ENCODE assay signal across 1 cellular context in genomic region chr3:46455231-46456115, GRCh38.
TF ChIP-seq lines count a peak whose summit lies in the region.

No MANE protein-coding gene starts in this region.

TF ChIP-seq in GM23338, 12 proteins besides CTCF, POLR2A, EP300 and RAD21 (continued from another document):
- TF ChIP-seq, protein P1, sequence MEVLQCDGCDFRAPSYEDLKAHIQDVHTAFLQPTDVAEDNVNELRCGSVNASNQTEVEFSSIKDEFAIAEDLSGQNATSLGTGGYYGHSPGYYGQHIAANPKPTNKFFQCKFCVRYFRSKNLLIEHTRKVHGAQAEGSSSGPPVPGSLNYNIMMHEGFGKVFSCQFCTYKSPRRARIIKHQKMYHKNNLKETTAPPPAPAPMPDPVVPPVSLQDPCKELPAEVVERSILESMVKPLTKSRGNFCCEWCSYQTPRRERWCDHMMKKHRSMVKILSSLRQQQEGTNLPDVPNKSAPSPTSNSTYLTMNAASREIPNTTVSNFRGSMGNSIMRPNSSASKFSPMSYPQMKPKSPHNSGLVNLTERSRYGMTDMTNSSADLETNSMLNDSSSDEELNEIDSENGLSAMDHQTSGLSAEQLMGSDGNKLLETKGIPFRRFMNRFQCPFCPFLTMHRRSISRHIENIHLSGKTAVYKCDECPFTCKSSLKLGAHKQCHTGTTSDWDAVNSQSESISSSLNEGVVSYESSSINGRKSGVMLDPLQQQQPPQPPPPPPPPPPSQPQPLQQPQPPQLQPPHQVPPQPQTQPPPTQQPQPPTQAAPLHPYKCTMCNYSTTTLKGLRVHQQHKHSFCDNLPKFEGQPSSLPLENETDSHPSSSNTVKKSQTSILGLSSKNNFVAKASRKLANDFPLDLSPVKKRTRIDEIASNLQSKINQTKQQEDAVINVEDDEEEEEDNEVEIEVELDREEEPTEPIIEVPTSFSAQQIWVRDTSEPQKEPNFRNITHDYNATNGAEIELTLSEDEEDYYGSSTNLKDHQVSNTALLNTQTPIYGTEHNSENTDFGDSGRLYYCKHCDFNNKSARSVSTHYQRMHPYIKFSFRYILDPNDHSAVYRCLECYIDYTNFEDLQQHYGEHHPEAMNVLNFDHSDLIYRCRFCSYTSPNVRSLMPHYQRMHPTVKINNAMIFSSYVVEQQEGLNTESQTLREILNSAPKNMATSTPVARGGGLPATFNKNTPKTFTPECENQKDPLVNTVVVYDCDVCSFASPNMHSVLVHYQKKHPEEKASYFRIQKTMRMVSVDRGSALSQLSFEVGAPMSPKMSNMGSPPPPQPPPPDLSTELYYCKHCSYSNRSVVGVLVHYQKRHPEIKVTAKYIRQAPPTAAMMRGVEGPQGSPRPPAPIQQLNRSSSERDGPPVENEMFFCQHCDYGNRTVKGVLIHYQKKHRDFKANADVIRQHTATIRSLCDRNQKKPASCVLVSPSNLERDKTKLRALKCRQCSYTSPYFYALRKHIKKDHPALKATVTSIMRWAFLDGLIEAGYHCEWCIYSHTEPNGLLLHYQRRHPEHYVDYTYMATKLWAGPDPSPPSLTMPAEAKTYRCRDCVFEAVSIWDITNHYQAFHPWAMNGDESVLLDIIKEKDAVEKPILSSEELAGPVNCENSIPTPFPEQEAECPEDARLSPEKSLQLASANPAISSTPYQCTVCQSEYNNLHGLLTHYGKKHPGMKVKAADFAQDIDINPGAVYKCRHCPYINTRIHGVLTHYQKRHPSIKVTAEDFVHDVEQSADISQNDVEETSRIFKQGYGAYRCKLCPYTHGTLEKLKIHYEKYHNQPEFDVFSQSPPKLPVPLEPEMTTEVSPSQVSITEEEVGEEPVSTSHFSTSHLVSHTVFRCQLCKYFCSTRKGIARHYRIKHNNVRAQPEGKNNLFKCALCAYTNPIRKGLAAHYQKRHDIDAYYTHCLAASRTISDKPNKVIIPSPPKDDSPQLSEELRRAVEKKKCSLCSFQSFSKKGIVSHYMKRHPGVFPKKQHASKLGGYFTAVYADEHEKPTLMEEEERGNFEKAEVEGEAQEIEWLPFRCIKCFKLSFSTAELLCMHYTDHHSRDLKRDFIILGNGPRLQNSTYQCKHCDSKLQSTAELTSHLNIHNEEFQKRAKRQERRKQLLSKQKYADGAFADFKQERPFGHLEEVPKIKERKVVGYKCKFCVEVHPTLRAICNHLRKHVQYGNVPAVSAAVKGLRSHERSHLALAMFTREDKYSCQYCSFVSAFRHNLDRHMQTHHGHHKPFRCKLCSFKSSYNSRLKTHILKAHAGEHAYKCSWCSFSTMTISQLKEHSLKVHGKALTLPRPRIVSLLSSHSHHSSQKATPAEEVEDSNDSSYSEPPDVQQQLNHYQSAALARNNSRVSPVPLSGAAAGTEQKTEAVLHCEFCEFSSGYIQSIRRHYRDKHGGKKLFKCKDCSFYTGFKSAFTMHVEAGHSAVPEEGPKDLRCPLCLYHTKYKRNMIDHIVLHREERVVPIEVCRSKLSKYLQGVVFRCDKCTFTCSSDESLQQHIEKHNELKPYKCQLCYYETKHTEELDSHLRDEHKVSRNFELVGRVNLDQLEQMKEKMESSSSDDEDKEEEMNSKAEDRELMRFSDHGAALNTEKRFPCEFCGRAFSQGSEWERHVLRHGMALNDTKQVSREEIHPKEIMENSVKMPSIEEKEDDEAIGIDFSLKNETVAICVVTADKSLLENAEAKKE (CRISPR knock-in tag; IDR thresholded peaks at IDR 0.05): no peak
- TF ChIP-seq EZH2phosphoT487 (IDR thresholded peaks at IDR 0.05; ENCODE audit: unreplicated experiment): no peak
- no peak for TF ChIP-seq POLR2AphosphoS5 (IDR thresholded peaks at IDR 0.05; ENCODE audit: low read depth)
- no peak for TF ChIP-seq REST (IDR thresholded peaks at IDR 0.05; ENCODE audit: unreplicated experiment)
- TF ChIP-seq JUNB (IDR thresholded peaks at IDR 0.05; ENCODE audit: unreplicated experiment): no peak
